38 cellular contexts compared by ENCODE assay signal in genomic region chr10:113452146-113452545, GRCh38.
"Had no signal": no experiment of that assay in that cellular context is flagged by ENCODE, and none has a peak within 500 bp of the region (broad histone marks: within the 10 kb centered on the region; RNA-seq: fewer than 3 reads in every experiment).

No MANE protein-coding gene starts in this region.

- DNase-seq: activated effector memory CD4-positive, alpha-beta T cell treated with anti-CD3 and anti-CD28 coated beads, Interleukin-2, amount 50 U/mL, for 16 hours; activated effector memory CD4-positive, alpha-beta T cell treated with Interleukin-2 at 50 U/mL for 16 hours; activated gamma-delta T cell; activated gamma-delta T cell treated with Interleukin-2 at 50 U/mL for 16 hours; activated naive CD4-positive, alpha-beta T cell; activated naive CD4-positive, alpha-beta T cell treated with anti-CD3 and anti-CD28 coated beads for 36 hours; activated naive CD4-positive, alpha-beta T cell treated with anti-CD3 and anti-CD28 coated beads, Interleukin-2, amount 10 ng/mL, durations not matched to agents 7 days and 5 days; activated naive CD4-positive, alpha-beta T cell treated with anti-CD3 and anti-CD28 coated beads, Interleukin-2, amount 50 U/mL, for 16 hours; activated naive CD4-positive, alpha-beta T cell treated with Interleukin-2 at 50 U/mL for 16 hours; activated naive CD8-positive, alpha-beta T cell treated with anti-CD3 and anti-CD28 coated beads for 36 hours; activated naive CD8-positive, alpha-beta T cell treated with anti-CD3 and anti-CD28 coated beads, Interleukin-2, amount 10 ng/mL, durations not matched to agents 7 days and 5 days; activated naive CD8-positive, alpha-beta T cell treated with anti-CD3 and anti-CD28 coated beads, Interleukin-2, amount 50 U/mL, for 24 hours; activated T-cell treated with anti-CD3 and anti-CD28 coated beads, Interleukin-2, amount 50 U/mL, for 1 hour; activated T-cell treated with anti-CD3 and anti-CD28 coated beads, Interleukin-2, amount 50 U/mL, for 24 hours; activated T-cell treated with anti-CD3 and anti-CD28 coated beads, Interleukin-2, amount 50 U/mL, for 4 hours; activated T-cell treated with anti-CD3 and anti-CD28 coated beads, Interleukin-2, amount 50 U/mL, for 48 hours; activated T-cell treated with anti-CD3 and anti-CD28 coated beads, Interleukin-2, amount 50 U/mL, for 72 hours; adrenal gland; amniotic stem cell; amygdala; anterior cingulate cortex; aorta; body of pancreas; brain microvascular endothelial cell; caudate nucleus; central memory CD4-positive, alpha-beta T cell; cerebellar nuclear complex had no signal

- H3K27ac ChIP-seq: adrenal gland, ascending aorta, body of pancreas, brain microvascular endothelial cell, breast epithelium, cardiac muscle cell had no signal

- H3K4me3 ChIP-seq: adrenal gland, ascending aorta, body of pancreas, breast epithelium, cardiac muscle cell had no signal

- H3K4me3 Mint-ChIP-seq: activated naive CD4-positive, alpha-beta T cell treated with anti-CD3 and anti-CD28 coated beads for 36 hours; activated naive CD4-positive, alpha-beta T cell treated with anti-CD3 and anti-CD28 coated beads, Interleukin-2, amount 10 ng/mL, durations not matched to agents 7 days and 5 days; activated naive CD4-positive, alpha-beta T cell treated with anti-CD3 and anti-CD28 coated beads, Interleukin-2, amount 50 U/mL, for 24 hours; activated naive CD8-positive, alpha-beta T cell; activated naive CD8-positive, alpha-beta T cell treated with anti-CD3 and anti-CD28 coated beads for 36 hours; activated naive CD8-positive, alpha-beta T cell treated with anti-CD3 and anti-CD28 coated beads, Interleukin-2, amount 10 ng/mL, durations not matched to agents 7 days and 5 days; activated naive CD8-positive, alpha-beta T cell treated with anti-CD3 and anti-CD28 coated beads, Interleukin-2, amount 50 U/mL, for 24 hours; activated T-cell treated with anti-CD3 and anti-CD28 coated beads, Interleukin-2, amount 50 U/mL, for 24 hours; activated T-cell treated with anti-CD3 and anti-CD28 coated beads, Interleukin-2, amount 50 U/mL, for 4 hours; activated T-cell treated with anti-CD3 and anti-CD28 coated beads, Interleukin-2, amount 50 U/mL, for 72 hours; activated T-helper 1 cell treated with anti-CD3 and anti-CD28 coated beads, Interleukin-12 subunit alpha, Interleukin-12 subunit beta, Interleukin-2, Interleukin-4 antibody, amounts not matched to agents 30 ng/mL and 10 ng/mL and 1 ng/mL, durations not matched to agents 14 hours and 24 hours and 36 hours; activated T-helper 17 cell treated with anti-CD3 and anti-CD28 coated beads, Interleukin-2, amount 50 U/mL, for 72 hours; brain; central memory CD8-positive, alpha-beta T cell had no signal

- H3K36me3 ChIP-seq: adrenal gland, ascending aorta, brain microvascular endothelial cell, breast epithelium, cardiac muscle cell had no signal

- H3K4me1 Mint-ChIP-seq: activated naive CD4-positive, alpha-beta T cell treated with anti-CD3 and anti-CD28 coated beads, Interleukin-2, amount 10 ng/mL, durations not matched to agents 7 days and 5 days; activated naive CD4-positive, alpha-beta T cell treated with anti-CD3 and anti-CD28 coated beads, Interleukin-2, amount 50 U/mL, for 24 hours; activated naive CD8-positive, alpha-beta T cell treated with anti-CD3 and anti-CD28 coated beads for 36 hours; activated naive CD8-positive, alpha-beta T cell treated with anti-CD3 and anti-CD28 coated beads, Interleukin-2, amount 50 U/mL, for 24 hours; activated T-helper 17 cell treated with anti-CD3 and anti-CD28 coated beads, Interleukin-2, amount 50 U/mL, for 72 hours; brain; central memory CD8-positive, alpha-beta T cell had no signal

- H3K27me3 ChIP-seq: adrenal gland, ascending aorta, body of pancreas, breast epithelium had no signal

- ATAC-seq: activated naive CD4-positive, alpha-beta T cell treated with anti-CD3 and anti-CD28 coated beads, Interleukin-2, amount 50 U/mL, for 72 hours; activated naive CD8-positive, alpha-beta T cell treated with anti-CD3 and anti-CD28 coated beads, Interleukin-2, amount 50 U/mL, for 24 hours; activated T-cell treated with anti-CD3 and anti-CD28 coated beads, Interleukin-2, amount 50 U/mL, for 4 hours; activated T-cell treated with anti-CD3 and anti-CD28 coated beads, Interleukin-2, amount 50 U/mL, for 72 hours; activated T-helper 17 cell treated with anti-CD3 and anti-CD28 coated beads, Interleukin-2, amount 50 U/mL, for 72 hours; body of pancreas had no signal

- H3K27ac Mint-ChIP-seq: activated naive CD4-positive, alpha-beta T cell treated with anti-CD3 and anti-CD28 coated beads for 36 hours; activated naive CD4-positive, alpha-beta T cell treated with anti-CD3 and anti-CD28 coated beads, Interleukin-2, amount 10 ng/mL, durations not matched to agents 7 days and 5 days; activated naive CD4-positive, alpha-beta T cell treated with anti-CD3 and anti-CD28 coated beads, Interleukin-2, amount 50 U/mL, for 24 hours; activated naive CD4-positive, alpha-beta T cell treated with anti-CD3 and anti-CD28 coated beads, Interleukin-2, amount 50 U/mL, for 72 hours; activated naive CD8-positive, alpha-beta T cell; activated naive CD8-positive, alpha-beta T cell treated with anti-CD3 and anti-CD28 coated beads for 36 hours; activated naive CD8-positive, alpha-beta T cell treated with anti-CD3 and anti-CD28 coated beads, Interleukin-2, amount 10 ng/mL, durations not matched to agents 7 days and 5 days; activated naive CD8-positive, alpha-beta T cell treated with anti-CD3 and anti-CD28 coated beads, Interleukin-2, amount 50 U/mL, for 24 hours; activated T-cell treated with anti-CD3 and anti-CD28 coated beads, Interleukin-2, amount 50 U/mL, for 24 hours; activated T-cell treated with anti-CD3 and anti-CD28 coated beads, Interleukin-2, amount 50 U/mL, for 72 hours; activated T-helper 1 cell treated with anti-CD3 and anti-CD28 coated beads, Interleukin-12 subunit alpha, Interleukin-12 subunit beta, Interleukin-2, Interleukin-4 antibody, amounts not matched to agents 30 ng/mL and 10 ng/mL and 1 ng/mL, durations not matched to agents 14 hours and 24 hours and 36 hours; activated T-helper 17 cell treated with anti-CD3 and anti-CD28 coated beads, Interleukin-2, amount 50 U/mL, for 72 hours; activated T-helper 2 cell treated with anti-CD3 and anti-CD28 coated beads, Interferon-gamma antibody, Interleukin-2, Interleukin-4, amounts not matched to agents 10 μg/mL and 5 μg/mL and 100 μg/mL, durations not matched to agents 14 hours and 24 hours and 36 hours; brain had no signal

- H3K36me3 Mint-ChIP-seq: activated naive CD4-positive, alpha-beta T cell treated with anti-CD3 and anti-CD28 coated beads, Interleukin-2, amount 10 ng/mL, durations not matched to agents 7 days and 5 days; activated naive CD4-positive, alpha-beta T cell treated with anti-CD3 and anti-CD28 coated beads, Interleukin-2, amount 50 U/mL, for 24 hours; activated naive CD4-positive, alpha-beta T cell treated with anti-CD3 and anti-CD28 coated beads, Interleukin-2, amount 50 U/mL, for 72 hours; activated naive CD8-positive, alpha-beta T cell; activated naive CD8-positive, alpha-beta T cell treated with anti-CD3 and anti-CD28 coated beads for 36 hours; activated naive CD8-positive, alpha-beta T cell treated with anti-CD3 and anti-CD28 coated beads, Interleukin-2, amount 10 ng/mL, durations not matched to agents 7 days and 5 days; brain had no signal

- H3K9me3 ChIP-seq: adrenal gland, ascending aorta, body of pancreas, breast epithelium had no signal

- H3K4me1 ChIP-seq: adrenal gland, ascending aorta had no signal

- H3K9me3 Mint-ChIP-seq: activated naive CD4-positive, alpha-beta T cell treated with anti-CD3 and anti-CD28 coated beads for 36 hours; activated naive CD4-positive, alpha-beta T cell treated with anti-CD3 and anti-CD28 coated beads, Interleukin-2, amount 10 ng/mL, durations not matched to agents 7 days and 5 days; activated naive CD4-positive, alpha-beta T cell treated with anti-CD3 and anti-CD28 coated beads, Interleukin-2, amount 50 U/mL, for 24 hours; activated naive CD4-positive, alpha-beta T cell treated with anti-CD3 and anti-CD28 coated beads, Interleukin-2, amount 50 U/mL, for 72 hours; activated naive CD8-positive, alpha-beta T cell treated with anti-CD3 and anti-CD28 coated beads for 36 hours; activated naive CD8-positive, alpha-beta T cell treated with anti-CD3 and anti-CD28 coated beads, Interleukin-2, amount 10 ng/mL, durations not matched to agents 7 days and 5 days; activated naive CD8-positive, alpha-beta T cell treated with anti-CD3 and anti-CD28 coated beads, Interleukin-2, amount 50 U/mL, for 24 hours; activated T-cell treated with anti-CD3 and anti-CD28 coated beads, Interleukin-2, amount 50 U/mL, for 24 hours; activated T-cell treated with anti-CD3 and anti-CD28 coated beads, Interleukin-2, amount 50 U/mL, for 4 hours; activated T-cell treated with anti-CD3 and anti-CD28 coated beads, Interleukin-2, amount 50 U/mL, for 72 hours; activated T-helper 1 cell treated with anti-CD3 and anti-CD28 coated beads, Interleukin-12 subunit alpha, Interleukin-12 subunit beta, Interleukin-2, Interleukin-4 antibody, amounts not matched to agents 30 ng/mL and 10 ng/mL and 1 ng/mL, durations not matched to agents 14 hours and 24 hours and 36 hours; activated T-helper 17 cell treated with anti-CD3 and anti-CD28 coated beads, Interleukin-2, amount 50 U/mL, for 72 hours; activated T-helper 2 cell treated with anti-CD3 and anti-CD28 coated beads, Interferon-gamma antibody, Interleukin-2, Interleukin-4, amounts not matched to agents 10 μg/mL and 5 μg/mL and 100 μg/mL, durations not matched to agents 14 hours and 24 hours and 36 hours; central memory CD8-positive, alpha-beta T cell had no signal
